Comparison of ENCODE assay signal across 8 cellular contexts in the genomic region with DNA sequence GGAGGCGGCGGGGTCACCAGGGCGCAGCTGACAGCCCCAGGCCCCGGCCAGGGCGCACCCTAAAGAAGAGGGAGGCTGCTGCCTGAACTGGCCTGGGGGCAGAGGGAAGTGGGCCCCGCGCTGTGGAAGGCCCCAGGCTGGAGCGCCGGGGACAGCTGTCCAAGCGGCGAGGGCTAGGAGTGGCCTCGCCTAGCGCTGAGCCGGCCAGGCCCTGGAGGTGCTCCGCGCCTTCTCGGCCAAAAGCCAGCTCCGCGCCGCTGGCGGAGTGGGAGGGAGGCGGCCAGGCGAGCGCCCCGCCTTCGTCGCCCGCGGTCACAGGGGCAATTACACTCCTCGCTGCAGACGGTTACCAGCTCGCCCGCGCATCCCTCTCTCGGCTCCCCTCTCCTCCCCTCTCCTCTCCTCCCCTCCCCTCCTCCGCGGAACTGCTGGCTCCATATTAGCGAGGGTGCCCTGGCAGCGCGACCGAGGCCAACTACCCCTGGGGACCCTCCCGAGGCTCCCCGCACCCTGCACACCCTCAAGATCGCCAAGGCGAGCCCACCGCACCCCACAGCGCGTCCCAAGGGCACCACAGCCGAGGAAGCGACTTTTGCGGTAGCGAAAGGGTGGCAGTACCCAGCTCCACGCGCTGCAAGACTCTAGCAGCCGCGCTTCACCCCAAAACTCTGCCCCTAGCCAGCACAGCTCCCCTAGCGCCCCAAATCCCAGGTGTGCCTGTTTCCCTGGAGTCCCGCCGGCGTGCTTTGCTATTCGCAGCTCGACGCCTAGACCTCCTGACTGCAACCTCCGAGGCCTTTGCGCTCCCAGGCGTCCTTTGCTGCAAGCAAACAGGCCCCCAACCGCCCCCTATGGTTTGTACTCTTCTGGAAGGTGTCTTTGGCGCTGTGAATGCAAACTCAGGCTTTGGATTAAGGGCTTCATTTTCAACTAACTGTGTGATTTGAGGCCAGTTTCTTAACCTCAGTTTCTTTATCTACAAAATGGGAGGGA.
A peak's percentile ranks its signal among the peaks of the same experiment; 100 is the strongest.
DNase-seq lines count a peak whose midpoint lies in the region; ATAC-seq and TF ChIP-seq lines count a peak whose summit lies in the region.

No MANE protein-coding gene starts in this region.

- peak overlapping the region; percentile 52 for H3K4me3 Mint-ChIP-seq in nephron progenitor cell

- ATAC-seq in GM18909 (IDR thresholded peaks at IDR 0.05; ENCODE audit: poor library complexity, unreplicated experiment) = no peak

- H3K27me3 Mint-ChIP-seq in nephron progenitor cell (ENCODE audit: low read depth, poor library complexity) = peaks cover 81% of the 10 kb centered on the region

- peak; percentile 42 for DNase-seq in CD1c-positive myeloid dendritic cell (ENCODE audit: extremely low spot score)
- peak; percentile 72 for DNase-seq in RPMI7951 (ENCODE audit: low read depth)
- peak; percentile 12 for DNase-seq in dermis blood vessel endothelial cell
- DNase-seq in nephron progenitor cell = peak; percentile 73
- no peak for DNase-seq in NAMALWA (ENCODE audit: low spot score)
- DNase-seq in HCEC 1CT = no peak
- DNase-seq in inferior parietal cortex (ENCODE audit: extremely low spot score) = no peak

- peaks cover 66% of the 10 kb centered on the region for H3K4me1 Mint-ChIP-seq in nephron progenitor cell

- H3K9me3 Mint-ChIP-seq in nephron progenitor cell = peaks cover 16% of the 10 kb centered on the region

- no peak overlapping the region for H3K27ac Mint-ChIP-seq in nephron progenitor cell

- H3K36me3 Mint-ChIP-seq in nephron progenitor cell (ENCODE audit: low read depth) = no peaks in the 10 kb centered on the region

- TF ChIP-seq CTCF in nephron progenitor cell (IDR thresholded peaks at IDR 0.05) = no peak

Comparison
In these comparisons a context has a peak if more than half of its experiments do, and no peak if none do; other contexts are left out.
1. DNase-seq: peak in CD1c-positive myeloid dendritic cell (single experiment), RPMI7951 (single experiment), dermis blood vessel endothelial cell (single experiment) and nephron progenitor cell (single experiment); none in NAMALWA (single experiment), HCEC 1CT (single experiment) and inferior parietal cortex (single experiment).